ENCODE assay signal across 27 cellular contexts in genomic region chr5:81427566-81427965, GRCh38. TPM values are rescaled to one million over a fixed set of nuclear protein-coding genes. Genes with fewer than 3 reads are reported as not detected.
"Had no signal": no experiment of that assay in that cellular context is flagged by ENCODE, and none has a peak within 500 bp of the region (broad histone marks: within the 10 kb centered on the region; RNA-seq: fewer than 3 reads in every experiment).

No MANE protein-coding gene starts in this region.

- H3K4me3 ChIP-seq: breast epithelium, colonic mucosa, dorsolateral prefrontal cortex, esophagus squamous epithelium, left lung, tibial nerve, uterus had no signal

- H3K4me3 Mint-ChIP-seq: activated CD8-positive, alpha-beta T cell treated with anti-CD3 and anti-CD28 coated beads, Interleukin-2, amount 10 ng/mL, durations not matched to agents 7 days and 5 days; activated naive CD8-positive, alpha-beta T cell; effector memory CD8-positive, alpha-beta T cell; mesothelial cell of epicardium; naive thymus-derived CD8-positive, alpha-beta T cell; stimulated activated effector memory CD8-positive, alpha-beta T cell treated with anti-CD3 and anti-CD28 coated beads, Interleukin-12 subunit alpha, Interleukin-12 subunit beta, amount 100 ng/mL, for 72 hours; stimulated activated naive CD8-positive, alpha-beta T cell treated with anti-CD3 and anti-CD28 coated beads, Interleukin-15, amount 100 ng/mL, for 72 hours had no signal

- H3K9me3 ChIP-seq: breast epithelium, colonic mucosa, esophagus squamous epithelium, left lung, tibial nerve, uterus had no signal

- ATAC-seq: activated CD8-positive, alpha-beta T cell treated with anti-CD3 and anti-CD28 coated beads, Interleukin-2, amount 10 ng/mL, durations not matched to agents 7 days and 5 days; effector memory CD8-positive, alpha-beta T cell; left lung; naive thymus-derived CD8-positive, alpha-beta T cell; stimulated activated effector memory CD8-positive, alpha-beta T cell treated with anti-CD3 and anti-CD28 coated beads, Interleukin-12 subunit alpha, Interleukin-12 subunit beta, amount 100 ng/mL, for 72 hours; stimulated activated naive CD8-positive, alpha-beta T cell treated with anti-CD3 and anti-CD28 coated beads, Interleukin-15, amount 100 ng/mL, for 72 hours had no signal

- H3K27me3 Mint-ChIP-seq: activated naive CD8-positive, alpha-beta T cell; effector memory CD8-positive, alpha-beta T cell; naive thymus-derived CD8-positive, alpha-beta T cell; stimulated activated naive CD8-positive, alpha-beta T cell treated with anti-CD3 and anti-CD28 coated beads, Interleukin-15, amount 100 ng/mL, for 72 hours had no signal

- DNase-seq: activated CD4-positive, alpha-beta T cell treated with anti-CD3 and anti-CD28 coated beads for 1 hour; activated CD4-positive, alpha-beta T cell treated with anti-CD3 and anti-CD28 coated beads, Interleukin-2, amount 50 U/mL, for 1 hour; activated CD8-positive, alpha-beta T cell treated with anti-CD3 and anti-CD28 coated beads, Interleukin-2, amount 10 ng/mL, durations not matched to agents 7 days and 5 days; activated naive CD4-positive, alpha-beta T cell; amniotic stem cell; colonic mucosa; dorsolateral prefrontal cortex; effector memory CD8-positive, alpha-beta T cell; esophagus squamous epithelium; kidney glomerular epithelial cell; left lung; naive thymus-derived CD8-positive, alpha-beta T cell; retina; stimulated activated CD4-positive, alpha-beta T cell treated with anti-CD3 and anti-CD28 coated beads, Interleukin-12 subunit alpha, Interleukin-12 subunit beta, amount 100 ng/mL, for 4 hours; stimulated activated naive CD8-positive, alpha-beta T cell treated with anti-CD3 and anti-CD28 coated beads, Interleukin-15, amount 100 ng/mL, for 72 hours; T-helper 9 cell; uterus had no signal

- H3K36me3 Mint-ChIP-seq: activated naive CD8-positive, alpha-beta T cell; stimulated activated effector memory CD8-positive, alpha-beta T cell treated with anti-CD3 and anti-CD28 coated beads, Interleukin-12 subunit alpha, Interleukin-12 subunit beta, amount 100 ng/mL, for 72 hours had no signal

- H3K27ac Mint-ChIP-seq: activated CD8-positive, alpha-beta T cell treated with anti-CD3 and anti-CD28 coated beads, Interleukin-2, amount 10 ng/mL, durations not matched to agents 7 days and 5 days; activated naive CD8-positive, alpha-beta T cell; activated T-helper 2 cell treated with anti-CD3 and anti-CD28 coated beads, Interferon-gamma antibody, Interleukin-2, Interleukin-4, amounts not matched to agents 10 μg/mL and 5 μg/mL and 100 μg/mL, durations not matched to agents 14 hours and 24 hours and 36 hours; effector memory CD8-positive, alpha-beta T cell; mesothelial cell of epicardium; stimulated activated effector memory CD8-positive, alpha-beta T cell treated with anti-CD3 and anti-CD28 coated beads, Interleukin-12 subunit alpha, Interleukin-12 subunit beta, amount 100 ng/mL, for 72 hours had no signal

- H3K4me1 ChIP-seq: colonic mucosa had no signal

- H3K36me3 ChIP-seq: breast epithelium, colonic mucosa, left lung, uterus had no signal

- H3K9me3 Mint-ChIP-seq: activated T-helper 2 cell treated with anti-CD3 and anti-CD28 coated beads, Interferon-gamma antibody, Interleukin-2, Interleukin-4, amounts not matched to agents 10 μg/mL and 5 μg/mL and 100 μg/mL, durations not matched to agents 14 hours and 24 hours and 36 hours; effector memory CD8-positive, alpha-beta T cell; mesothelial cell of epicardium; naive thymus-derived CD8-positive, alpha-beta T cell; stimulated activated effector memory CD8-positive, alpha-beta T cell treated with anti-CD3 and anti-CD28 coated beads, Interleukin-12 subunit alpha, Interleukin-12 subunit beta, amount 100 ng/mL, for 72 hours; stimulated activated naive CD8-positive, alpha-beta T cell treated with anti-CD3 and anti-CD28 coated beads, Interleukin-15, amount 100 ng/mL, for 72 hours had no signal

- H3K27me3 ChIP-seq: breast epithelium, colonic mucosa, dorsolateral prefrontal cortex, esophagus squamous epithelium, left lung, tibial nerve, uterus had no signal

- H3K27ac ChIP-seq: breast epithelium, colonic mucosa, dorsolateral prefrontal cortex, esophagus squamous epithelium, left lung had no signal

- H3K4me1 Mint-ChIP-seq: stimulated activated effector memory CD8-positive, alpha-beta T cell treated with anti-CD3 and anti-CD28 coated beads, Interleukin-12 subunit alpha, Interleukin-12 subunit beta, amount 100 ng/mL, for 72 hours had no signal

RNA-seq across cellular contexts. Expression of gene ACOT12, which starts 33.6 kb away (rescaled TPM):
- total RNA-seq: activated CD8-positive, alpha-beta T cell treated with anti-CD3 and anti-CD28 coated beads, Interleukin-2, amount 10 ng/mL, durations not matched to agents 7 days and 5 days; activated T-helper 2 cell treated with anti-CD3 and anti-CD28 coated beads, Interferon-gamma antibody, Interleukin-2, Interleukin-4, amounts not matched to agents 10 μg/mL and 5 μg/mL and 100 μg/mL, durations not matched to agents 14 hours and 24 hours and 36 hours; breast epithelium; colonic mucosa; esophagus squamous epithelium; fibroblast of villous mesenchyme; left lung; lung microvascular endothelial cell; mesothelial cell of epicardium; naive thymus-derived CD8-positive, alpha-beta T cell; osteoblast; T-helper 1 cell treated with Interleukin-12 subunit alpha and Interleukin-12 subunit beta and Interleukin-4 antibody, amounts not matched to agents 30 ng/mL and 1 ng/mL, for 36 hours had no signal
- polyA plus RNA-seq: naive thymus-derived CD8-positive, alpha-beta T cell had no signal
